1 cellular context compared by ENCODE assay signal in genomic region chr12:120394483-120395367, GRCh38.
TF ChIP-seq lines count a peak whose summit lies in the region.

No MANE protein-coding gene starts in this region.

TF ChIP-seq in GM23338, 12 proteins besides CTCF, POLR2A, EP300 and RAD21 (continued from another document):
- no peak for TF ChIP-seq NANOG (IDR thresholded peaks at IDR 0.05; ENCODE audit: borderline replicate concordance)
- no peak for TF ChIP-seq REST (IDR thresholded peaks at IDR 0.05; ENCODE audit: unreplicated experiment)
- no peak for TF ChIP-seq STAT1 (IDR thresholded peaks at IDR 0.05; ENCODE audit: unreplicated experiment)
